In the genomic region with DNA sequence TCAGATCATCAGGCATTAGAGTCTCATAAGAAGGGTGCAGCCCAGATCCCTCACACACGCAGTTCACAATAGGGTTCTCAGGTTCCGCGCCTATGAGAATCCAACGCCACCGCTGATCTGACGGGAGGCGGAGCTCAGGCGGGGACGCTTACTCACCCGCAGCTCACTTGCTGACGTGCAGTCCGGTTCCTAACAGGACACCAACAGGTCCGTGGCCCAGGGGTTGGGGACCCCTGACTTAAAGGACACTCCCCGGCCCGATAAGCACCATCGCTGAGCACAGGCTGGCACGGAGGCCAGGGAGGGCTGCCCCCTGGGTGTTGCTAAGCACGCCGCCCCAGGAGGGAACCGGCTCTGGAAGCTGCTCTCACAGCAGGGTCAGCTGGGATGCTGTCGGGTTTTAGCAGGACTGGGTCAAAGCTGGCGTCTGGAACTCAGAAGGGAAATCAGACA, we compare ENCODE assay signal across 1 cellular context.
TF ChIP-seq lines count a peak whose summit lies in the region.

No MANE protein-coding gene starts in this region.

TF ChIP-seq in K562, 482 proteins besides CTCF, POLR2A, EP300 and RAD21 (continued from another document and continues in another):
- TF ChIP-seq FOXM1 (IDR thresholded peaks at IDR 0.05; ENCODE audit: low read depth) (no peak), FOXM1 (CRISPR knock-in tag; IDR thresholded peaks at IDR 0.05; ENCODE audit: low read depth) (peak; percentile 54; the same call in 1 of the 2 replicates), BRCA1 (IDR thresholded peaks at IDR 0.05) (no peak), BRCA1 (CRISPR knock-in tag; IDR thresholded peaks at IDR 0.05) (no peak), CC2D1A (IDR thresholded peaks at IDR 0.05) (peak; percentile 52; the same call in 1 of the 2 replicates), SMAD3 (CRISPR knock-in tag; conservative IDR thresholded peaks at IDR 0.05) (no peak), NRF1 (conservative IDR thresholded peaks at IDR 0.05 in 1 of 2, IDR thresholded peaks at IDR 0.05 in 1 of 2) (peak; percentile 41 to 60; a peak in 3 of 4 replicates), CBX8 (IDR thresholded peaks at IDR 0.05; ENCODE audit: borderline replicate concordance, extremely low read depth, low read depth, low read length, poor library complexity, severe bottlenecking) (no peak), SUPT5H (IDR thresholded peaks at IDR 0.05) (0 out of 2 replicates have a peak, but pooled peaks have one; percentile 32), ZNF707 (CRISPR knock-in tag; conservative IDR thresholded peaks at IDR 0.05) (no peak), NR2C1 (IDR thresholded peaks at IDR 0.05) (no peak), NR2C1 (tag; IDR thresholded peaks at IDR 0.05) (no peak), MYC (IDR thresholded peaks at IDR 0.05; ENCODE audit: low read depth, low read length) (peak; percentile 48; the same call in 1 of the 2 replicates), MYC (CRISPR knock-in tag; IDR thresholded peaks at IDR 0.05; ENCODE audit: borderline replicate concordance, low read depth) (no peak), PCBP1 (IDR thresholded peaks at IDR 0.05; ENCODE audit: low read depth, low read length, poor library complexity, severe bottlenecking) (no peak), POLR2G (IDR thresholded peaks at IDR 0.05; ENCODE audit: low read depth, low read length) (peak; percentile 60), MAFF (IDR thresholded peaks at IDR 0.05; ENCODE audit: low read length) (no peak), SP1 (CRISPR knock-in tag; IDR thresholded peaks at IDR 0.05) (no peak), ZNF12 (CRISPR knock-in tag; IDR thresholded peaks at IDR 0.05) (peak; percentile 79; the same call in 1 of the 2 replicates), HDAC6 (IDR thresholded peaks at IDR 0.05; ENCODE audit: low read depth, low read length) (no peak), NCOA6 (IDR thresholded peaks at IDR 0.05) (no peak), MEF2A (IDR thresholded peaks at IDR 0.05; ENCODE audit: control insufficient read depth, low read depth, low read length) (no peak), CBFB (CRISPR knock-in tag; IDR thresholded peaks at IDR 0.05) (no peak), KAT7 (CRISPR knock-in tag; IDR thresholded peaks at IDR 0.05; ENCODE audit: borderline replicate concordance) (0 out of 2 replicates have a peak, but pooled peaks have one; percentile 39), STAT5B (CRISPR knock-in tag; IDR thresholded peaks at IDR 0.05) (no peak), KLF16 (IDR thresholded peaks at IDR 0.05) (no peak), EWSR1 (IDR thresholded peaks at IDR 0.05; ENCODE audit: borderline replicate concordance, low read depth, partially characterized antibody) (no peak), SIN3A (IDR thresholded peaks at IDR 0.05; ENCODE audit: borderline replicate concordance in 2 of 2, control insufficient read depth in 1 of 2, low read depth in 2 of 2, low read length in 2 of 2) (no peak)
- TF ChIP-seq, protein P1, sequence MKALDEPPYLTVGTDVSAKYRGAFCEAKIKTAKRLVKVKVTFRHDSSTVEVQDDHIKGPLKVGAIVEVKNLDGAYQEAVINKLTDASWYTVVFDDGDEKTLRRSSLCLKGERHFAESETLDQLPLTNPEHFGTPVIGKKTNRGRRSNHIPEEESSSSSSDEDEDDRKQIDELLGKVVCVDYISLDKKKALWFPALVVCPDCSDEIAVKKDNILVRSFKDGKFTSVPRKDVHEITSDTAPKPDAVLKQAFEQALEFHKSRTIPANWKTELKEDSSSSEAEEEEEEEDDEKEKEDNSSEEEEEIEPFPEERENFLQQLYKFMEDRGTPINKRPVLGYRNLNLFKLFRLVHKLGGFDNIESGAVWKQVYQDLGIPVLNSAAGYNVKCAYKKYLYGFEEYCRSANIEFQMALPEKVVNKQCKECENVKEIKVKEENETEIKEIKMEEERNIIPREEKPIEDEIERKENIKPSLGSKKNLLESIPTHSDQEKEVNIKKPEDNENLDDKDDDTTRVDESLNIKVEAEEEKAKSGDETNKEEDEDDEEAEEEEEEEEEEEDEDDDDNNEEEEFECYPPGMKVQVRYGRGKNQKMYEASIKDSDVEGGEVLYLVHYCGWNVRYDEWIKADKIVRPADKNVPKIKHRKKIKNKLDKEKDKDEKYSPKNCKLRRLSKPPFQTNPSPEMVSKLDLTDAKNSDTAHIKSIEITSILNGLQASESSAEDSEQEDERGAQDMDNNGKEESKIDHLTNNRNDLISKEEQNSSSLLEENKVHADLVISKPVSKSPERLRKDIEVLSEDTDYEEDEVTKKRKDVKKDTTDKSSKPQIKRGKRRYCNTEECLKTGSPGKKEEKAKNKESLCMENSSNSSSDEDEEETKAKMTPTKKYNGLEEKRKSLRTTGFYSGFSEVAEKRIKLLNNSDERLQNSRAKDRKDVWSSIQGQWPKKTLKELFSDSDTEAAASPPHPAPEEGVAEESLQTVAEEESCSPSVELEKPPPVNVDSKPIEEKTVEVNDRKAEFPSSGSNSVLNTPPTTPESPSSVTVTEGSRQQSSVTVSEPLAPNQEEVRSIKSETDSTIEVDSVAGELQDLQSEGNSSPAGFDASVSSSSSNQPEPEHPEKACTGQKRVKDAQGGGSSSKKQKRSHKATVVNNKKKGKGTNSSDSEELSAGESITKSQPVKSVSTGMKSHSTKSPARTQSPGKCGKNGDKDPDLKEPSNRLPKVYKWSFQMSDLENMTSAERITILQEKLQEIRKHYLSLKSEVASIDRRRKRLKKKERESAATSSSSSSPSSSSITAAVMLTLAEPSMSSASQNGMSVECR (CRISPR knock-in tag; IDR thresholded peaks at IDR 0.05), result peak; percentile 62; the same call in 1 of the 2 replicates
- TF ChIP-seq, protein P2, sequence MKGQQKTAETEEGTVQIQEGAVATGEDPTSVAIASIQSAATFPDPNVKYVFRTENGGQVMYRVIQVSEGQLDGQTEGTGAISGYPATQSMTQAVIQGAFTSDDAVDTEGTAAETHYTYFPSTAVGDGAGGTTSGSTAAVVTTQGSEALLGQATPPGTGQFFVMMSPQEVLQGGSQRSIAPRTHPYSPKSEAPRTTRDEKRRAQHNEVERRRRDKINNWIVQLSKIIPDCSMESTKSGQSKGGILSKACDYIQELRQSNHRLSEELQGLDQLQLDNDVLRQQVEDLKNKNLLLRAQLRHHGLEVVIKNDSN (CRISPR knock-in tag; IDR thresholded peaks at IDR 0.05), result peak; percentile 26; the same call in 1 of the 2 replicates
- TF ChIP-seq, protein P3, sequence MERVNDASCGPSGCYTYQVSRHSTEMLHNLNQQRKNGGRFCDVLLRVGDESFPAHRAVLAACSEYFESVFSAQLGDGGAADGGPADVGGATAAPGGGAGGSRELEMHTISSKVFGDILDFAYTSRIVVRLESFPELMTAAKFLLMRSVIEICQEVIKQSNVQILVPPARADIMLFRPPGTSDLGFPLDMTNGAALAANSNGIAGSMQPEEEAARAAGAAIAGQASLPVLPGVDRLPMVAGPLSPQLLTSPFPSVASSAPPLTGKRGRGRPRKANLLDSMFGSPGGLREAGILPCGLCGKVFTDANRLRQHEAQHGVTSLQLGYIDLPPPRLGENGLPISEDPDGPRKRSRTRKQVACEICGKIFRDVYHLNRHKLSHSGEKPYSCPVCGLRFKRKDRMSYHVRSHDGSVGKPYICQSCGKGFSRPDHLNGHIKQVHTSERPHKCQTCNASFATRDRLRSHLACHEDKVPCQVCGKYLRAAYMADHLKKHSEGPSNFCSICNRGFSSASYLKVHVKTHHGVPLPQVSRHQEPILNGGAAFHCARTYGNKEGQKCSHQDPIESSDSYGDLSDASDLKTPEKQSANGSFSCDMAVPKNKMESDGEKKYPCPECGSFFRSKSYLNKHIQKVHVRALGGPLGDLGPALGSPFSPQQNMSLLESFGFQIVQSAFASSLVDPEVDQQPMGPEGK (CRISPR knock-in tag; IDR thresholded peaks at IDR 0.05; ENCODE audit: borderline replicate concordance), result no peak
- TF ChIP-seq, protein P4, sequence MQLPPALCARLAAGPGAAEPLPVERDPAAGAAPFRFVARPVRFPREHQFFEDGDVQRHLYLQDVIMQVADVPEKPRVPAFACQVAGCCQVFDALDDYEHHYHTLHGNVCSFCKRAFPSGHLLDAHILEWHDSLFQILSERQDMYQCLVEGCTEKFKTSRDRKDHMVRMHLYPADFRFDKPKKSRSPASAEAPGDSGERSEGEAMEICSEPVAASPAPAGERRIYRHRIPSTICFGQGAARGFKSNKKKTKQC (CRISPR knock-in tag; IDR thresholded peaks at IDR 0.05), result peak; percentile 32; the same call in 1 of the 2 replicates
- TF ChIP-seq, protein P5, sequence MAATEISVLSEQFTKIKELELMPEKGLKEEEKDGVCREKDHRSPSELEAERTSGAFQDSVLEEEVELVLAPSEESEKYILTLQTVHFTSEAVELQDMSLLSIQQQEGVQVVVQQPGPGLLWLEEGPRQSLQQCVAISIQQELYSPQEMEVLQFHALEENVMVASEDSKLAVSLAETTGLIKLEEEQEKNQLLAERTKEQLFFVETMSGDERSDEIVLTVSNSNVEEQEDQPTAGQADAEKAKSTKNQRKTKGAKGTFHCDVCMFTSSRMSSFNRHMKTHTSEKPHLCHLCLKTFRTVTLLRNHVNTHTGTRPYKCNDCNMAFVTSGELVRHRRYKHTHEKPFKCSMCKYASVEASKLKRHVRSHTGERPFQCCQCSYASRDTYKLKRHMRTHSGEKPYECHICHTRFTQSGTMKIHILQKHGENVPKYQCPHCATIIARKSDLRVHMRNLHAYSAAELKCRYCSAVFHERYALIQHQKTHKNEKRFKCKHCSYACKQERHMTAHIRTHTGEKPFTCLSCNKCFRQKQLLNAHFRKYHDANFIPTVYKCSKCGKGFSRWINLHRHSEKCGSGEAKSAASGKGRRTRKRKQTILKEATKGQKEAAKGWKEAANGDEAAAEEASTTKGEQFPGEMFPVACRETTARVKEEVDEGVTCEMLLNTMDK (IDR thresholded peaks at IDR 0.05; ENCODE audit: borderline replicate concordance, insufficient read depth, low read depth, low read length, poor library complexity, severe bottlenecking), result peak; percentile 22
- TF ChIP-seq, protein P6, sequence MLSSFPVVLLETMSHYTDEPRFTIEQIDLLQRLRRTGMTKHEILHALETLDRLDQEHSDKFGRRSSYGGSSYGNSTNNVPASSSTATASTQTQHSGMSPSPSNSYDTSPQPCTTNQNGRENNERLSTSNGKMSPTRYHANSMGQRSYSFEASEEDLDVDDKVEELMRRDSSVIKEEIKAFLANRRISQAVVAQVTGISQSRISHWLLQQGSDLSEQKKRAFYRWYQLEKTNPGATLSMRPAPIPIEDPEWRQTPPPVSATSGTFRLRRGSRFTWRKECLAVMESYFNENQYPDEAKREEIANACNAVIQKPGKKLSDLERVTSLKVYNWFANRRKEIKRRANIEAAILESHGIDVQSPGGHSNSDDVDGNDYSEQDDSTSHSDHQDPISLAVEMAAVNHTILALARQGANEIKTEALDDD (IDR thresholded peaks at IDR 0.05), result no peak
- TF ChIP-seq, protein P7, sequence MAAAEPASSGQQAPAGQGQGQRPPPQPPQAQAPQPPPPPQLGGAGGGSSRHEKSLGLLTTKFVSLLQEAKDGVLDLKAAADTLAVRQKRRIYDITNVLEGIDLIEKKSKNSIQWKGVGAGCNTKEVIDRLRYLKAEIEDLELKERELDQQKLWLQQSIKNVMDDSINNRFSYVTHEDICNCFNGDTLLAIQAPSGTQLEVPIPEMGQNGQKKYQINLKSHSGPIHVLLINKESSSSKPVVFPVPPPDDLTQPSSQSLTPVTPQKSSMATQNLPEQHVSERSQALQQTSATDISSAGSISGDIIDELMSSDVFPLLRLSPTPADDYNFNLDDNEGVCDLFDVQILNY (CRISPR knock-in tag; IDR thresholded peaks at IDR 0.05), result no peak
- TF ChIP-seq, protein P8, sequence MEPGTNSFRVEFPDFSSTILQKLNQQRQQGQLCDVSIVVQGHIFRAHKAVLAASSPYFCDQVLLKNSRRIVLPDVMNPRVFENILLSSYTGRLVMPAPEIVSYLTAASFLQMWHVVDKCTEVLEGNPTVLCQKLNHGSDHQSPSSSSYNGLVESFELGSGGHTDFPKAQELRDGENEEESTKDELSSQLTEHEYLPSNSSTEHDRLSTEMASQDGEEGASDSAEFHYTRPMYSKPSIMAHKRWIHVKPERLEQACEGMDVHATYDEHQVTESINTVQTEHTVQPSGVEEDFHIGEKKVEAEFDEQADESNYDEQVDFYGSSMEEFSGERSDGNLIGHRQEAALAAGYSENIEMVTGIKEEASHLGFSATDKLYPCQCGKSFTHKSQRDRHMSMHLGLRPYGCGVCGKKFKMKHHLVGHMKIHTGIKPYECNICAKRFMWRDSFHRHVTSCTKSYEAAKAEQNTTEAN (CRISPR knock-in tag; IDR thresholded peaks at IDR 0.05), result no peak
- TF ChIP-seq, protein P9, sequence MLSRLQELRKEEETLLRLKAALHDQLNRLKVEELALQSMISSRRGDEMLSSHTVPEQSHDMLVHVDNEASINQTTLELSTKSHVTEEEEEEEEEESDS (CRISPR knock-in tag; IDR thresholded peaks at IDR 0.05), result no peak
- TF ChIP-seq, protein P10, sequence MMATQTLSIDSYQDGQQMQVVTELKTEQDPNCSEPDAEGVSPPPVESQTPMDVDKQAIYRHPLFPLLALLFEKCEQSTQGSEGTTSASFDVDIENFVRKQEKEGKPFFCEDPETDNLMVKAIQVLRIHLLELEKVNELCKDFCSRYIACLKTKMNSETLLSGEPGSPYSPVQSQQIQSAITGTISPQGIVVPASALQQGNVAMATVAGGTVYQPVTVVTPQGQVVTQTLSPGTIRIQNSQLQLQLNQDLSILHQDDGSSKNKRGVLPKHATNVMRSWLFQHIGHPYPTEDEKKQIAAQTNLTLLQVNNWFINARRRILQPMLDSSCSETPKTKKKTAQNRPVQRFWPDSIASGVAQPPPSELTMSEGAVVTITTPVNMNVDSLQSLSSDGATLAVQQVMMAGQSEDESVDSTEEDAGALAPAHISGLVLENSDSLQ (IDR thresholded peaks at IDR 0.05), result peak; percentile 61; the same call in 1 of the 2 replicates
